ENCODE assay signal across 8 cellular contexts in genomic region chr6:110179406-110180227, GRCh38. TPM values are rescaled to one million over a fixed set of nuclear protein-coding genes. Genes with fewer than 3 reads are reported as not detected.
A peak's percentile ranks its signal among the peaks of the same experiment; 100 is the strongest.
DNase-seq lines count a peak whose midpoint lies in the region; ATAC-seq and TF ChIP-seq lines count a peak whose summit lies in the region.

WASF1 (minus strand) TSS chr6:110179670; CDS start chr6:110127601, 52,069 bp downstream.

- H3K36me3 ChIP-seq in kidney epithelial cell (ENCODE audit: control insufficient read depth, insufficient read depth, low read length), result no peaks in the 10 kb centered on the region

- peak; percentile 91 for ATAC-seq in HG03439 (IDR thresholded peaks at IDR 0.05; ENCODE audit: unreplicated experiment)

- TF ChIP-seq CTCF in AG10803 (conservative IDR thresholded peaks at IDR 0.05; ENCODE audit: low read length) (no peak), choroid plexus epithelial cell (conservative IDR thresholded peaks at IDR 0.05; ENCODE audit: low read depth, low read length) (no peak), kidney epithelial cell (IDR thresholded peaks at IDR 0.05; ENCODE audit: insufficient read depth, low read length, poor library complexity, severe bottlenecking) (no peak)

- peak within 1 kb of the TSS; percentile 97 for H3K4me3 ChIP-seq in AG10803 (ENCODE audit: low read length)
- peak within 1 kb of the TSS; percentile 96 for H3K4me3 ChIP-seq in choroid plexus epithelial cell (ENCODE audit: low read depth, low read length)
- H3K4me3 ChIP-seq in kidney epithelial cell (ENCODE audit: low read depth, low read length), result peak within 1 kb of the TSS; percentile 93

- H3K27me3 ChIP-seq in kidney epithelial cell (ENCODE audit: control insufficient read depth, insufficient read depth, low read length), result no peaks in the 10 kb centered on the region

- DNase-seq in AG10803 (ENCODE audit: low read depth) (peak; percentile 98), GM19238 (ENCODE audit: insufficient read length, low spot score) (peak; percentile 72), NCI-H510A (lab: John Stamatoyannopoulos, UW) (peak; percentile 51), choroid plexus epithelial cell (ENCODE audit: low read depth) (peak; percentile 99), kidney epithelial cell (ENCODE audit: low read depth) (peak; percentile 91)
- peak; percentile 76 to 77 for DNase-seq in activated CD4-positive, alpha-beta T cell treated with anti-CD3 and anti-CD28 coated beads for 24 hours (ENCODE audit: low read depth in 2 of 2)
- peak; percentile 91 for DNase-seq in stimulated activated CD4-positive, alpha-beta T cell treated with anti-CD3 and anti-CD28 coated beads, Interleukin-15, amount 100 ng/mL, for 24 hours

RNA-seq across cellular contexts. Expression of gene WASF1, which starts in this region (rescaled TPM):
- total RNA-seq in kidney epithelial cell, result 11.2 and 15.3 TPM in 2 replicates

Comparison
In these comparisons a context has a peak if more than half of its experiments do, and no peak if none do; other contexts are left out.
1. Peak in every context shown above with its lines: DNase-seq, ATAC-seq and H3K4me3 ChIP-seq.